Comparison of ENCODE assay signal across 12 cellular contexts in the genomic region with DNA sequence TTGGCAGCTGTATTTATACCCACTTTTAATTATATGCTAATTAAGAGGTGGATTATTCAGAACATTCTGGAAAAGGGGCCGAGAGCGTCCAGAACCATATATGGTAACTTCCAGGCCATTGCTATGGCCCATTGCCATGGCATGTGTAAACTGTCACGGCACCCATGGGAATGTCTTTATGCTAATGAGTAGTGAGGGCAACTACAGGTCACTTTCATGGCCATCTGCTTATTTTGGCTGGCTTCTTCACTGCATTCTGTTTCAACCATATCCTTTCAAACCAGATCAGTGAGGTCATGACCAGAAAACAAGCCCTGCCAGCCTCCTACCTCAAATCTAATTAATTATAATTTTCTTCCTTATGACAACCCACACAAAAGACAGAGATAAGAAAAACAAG.
DNase-seq lines count a peak whose midpoint lies in the region; ATAC-seq, FAIRE-seq and TF ChIP-seq lines count a peak whose summit lies in the region.
"Had no signal": no experiment of that assay in that cellular context is flagged by ENCODE, and none has a peak within 500 bp of the region (broad histone marks: within the 10 kb centered on the region; RNA-seq: fewer than 3 reads in every experiment).

No MANE protein-coding gene starts in this region.

- POLR2A ChIA-PET in BJ (lab: Charles Lee): no interaction called here

- TF ChIP-seq CTCF in BJ (IDR thresholded peaks at IDR 0.05; ENCODE audit: insufficient read depth, low read depth, low read length) (no peak), type B pancreatic cell (conservative IDR thresholded peaks at IDR 0.05) (no peak)

- intact Hi-C loops in aorta (cut with DNase I): no loop called here

- ATAC-seq in left lobe of liver (peak; percentile 89), aorta (ENCODE audit: low FRiP score) (no peak)
- ATAC-seq: gastroesophageal sphincter had no signal

- CTCF ChIA-PET in BJ (lab: Yijun Ruan, JAX): no interaction called here

- H3K9me3 Mint-ChIP-seq in type B pancreatic cell: peaks cover 5% of the 10 kb centered on the region

- peaks cover 1% of the 10 kb centered on the region for H3K9me3 ChIP-seq in aorta (ENCODE audit: control insufficient read depth, low read length)

- H3K4me3 Mint-ChIP-seq in type B pancreatic cell: no peak overlapping the region
- H3K4me3 Mint-ChIP-seq: CD4-positive, CD25-positive, alpha-beta regulatory T cell had no signal

- H3K4me1 ChIP-seq in aorta (ENCODE audit: control insufficient read depth in 1 of 2, insufficient read depth in 2 of 2, low read length in 2 of 2): no peaks in the 10 kb centered on the region

- FAIRE-seq in GM12892 (lab: Jason Lieb, UNC): no peak
- FAIRE-seq in H54 (lab: Jason Lieb, UNC): no peak

- no peak overlapping the region for H3K27ac ChIP-seq in aorta (ENCODE audit: low read depth in 1 of 2, low read length in 2 of 2)
- H3K27ac ChIP-seq: gastroesophageal sphincter had no signal

- 32 to 34% methylated on average over 3 of the region's 3 CpGs for WGBS in aorta, 2 donors

- H3K36me3 Mint-ChIP-seq in type B pancreatic cell: no peaks in the 10 kb centered on the region
- H3K36me3 Mint-ChIP-seq: CD4-positive, CD25-positive, alpha-beta regulatory T cell had no signal

- DNase-seq in BJ (ENCODE audit: low read depth) (peak; percentile 10), NCI-H2029 (lab: John Stamatoyannopoulos, UW) (peak; percentile 87), cerebellar cortex (ENCODE audit: low spot score) (peak; percentile 27), left lobe of liver (ENCODE audit: low spot score) (peak; percentile 63), aorta (no peak), GM12892 (ENCODE audit: insufficient read length) (no peak), H54 (ENCODE audit: insufficient read length, low spot score) (no peak), type B pancreatic cell (ENCODE audit: extremely low spot score, unreplicated experiment) (no peak)
- DNase-seq: activated CD4-positive, alpha-beta T cell treated with anti-CD3 and anti-CD28 coated beads, Interleukin-2, amount 50 U/mL, for 48 hours; CD4-positive, CD25-positive, alpha-beta regulatory T cell; NCI-H226 had no signal

- H3K4me3 ChIP-seq in BJ (ENCODE audit: low read depth, low read length): no peak overlapping the region
- H3K4me3 ChIP-seq in aorta (ENCODE audit: low read length in 2 of 2): no peak overlapping the region
- H3K4me3 ChIP-seq: gastroesophageal sphincter had no signal

- peaks cover 12% of the 10 kb centered on the region for H3K4me1 Mint-ChIP-seq in type B pancreatic cell (ENCODE audit: unreplicated experiment)
- H3K4me1 Mint-ChIP-seq: CD4-positive, CD25-positive, alpha-beta regulatory T cell had no signal

- no peak for TF ChIP-seq POLR2A in GM12892 (IDR thresholded peaks at IDR 0.05; ENCODE audit: low read depth, low read length)
- TF ChIP-seq POLR2A in H54 (IDR thresholded peaks at IDR 0.05; ENCODE audit: low read depth, low read length): no peak

- H3K36me3 ChIP-seq in BJ (ENCODE audit: control insufficient read depth, insufficient read depth, low read length) (no peaks in the 10 kb centered on the region; the same call in 1 of the 2 replicates), aorta (ENCODE audit: control insufficient read depth in 1 of 2, insufficient read depth in 2 of 2, low read length in 1 of 2) (peaks cover 0 to 3% of the 10 kb centered on the region in 2 donors)

- no peaks in the 10 kb centered on the region for H3K27me3 Mint-ChIP-seq in type B pancreatic cell
- H3K27me3 Mint-ChIP-seq: CD4-positive, CD25-positive, alpha-beta regulatory T cell had no signal

- H3K27me3 ChIP-seq in BJ (ENCODE audit: control insufficient read depth, insufficient read depth, low read length) (no peaks in the 10 kb centered on the region), aorta (ENCODE audit: control insufficient read depth in 1 of 2, insufficient read depth in 2 of 2, low read length in 1 of 2) (no peaks in the 10 kb centered on the region)
- H3K27me3 ChIP-seq: gastroesophageal sphincter had no signal

- no peak overlapping the region for H3K27ac Mint-ChIP-seq in type B pancreatic cell
- H3K27ac Mint-ChIP-seq: CD4-positive, CD25-positive, alpha-beta regulatory T cell had no signal

Comparison
In these comparisons a context has a peak if more than half of its experiments do, and no peak if none do; other contexts are left out.
1. DNase-seq: peak in BJ (single experiment), NCI-H2029 (single experiment), cerebellar cortex (single experiment) and left lobe of liver (single experiment); none in aorta (0 of 2), GM12892 (single experiment), H54 (single experiment) and type B pancreatic cell (single experiment).